In the genomic region with DNA sequence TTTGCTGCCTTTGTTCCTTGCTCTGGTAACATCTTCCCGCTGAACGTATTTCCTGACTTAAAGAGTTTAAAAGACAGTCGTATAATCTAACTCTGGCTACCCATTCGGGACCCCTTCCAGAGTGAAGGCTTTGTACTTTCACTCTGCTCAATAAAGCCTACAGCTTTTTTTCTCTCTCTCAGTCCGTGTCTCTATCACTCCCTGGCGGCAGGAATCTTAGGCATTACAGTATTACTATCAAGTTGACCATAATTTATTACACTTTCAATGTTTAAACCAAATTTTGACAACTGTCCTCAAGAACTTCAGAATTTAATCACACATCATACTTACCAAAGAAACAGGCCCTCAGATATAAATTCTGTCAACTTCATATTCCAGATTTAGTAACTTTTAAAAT, we compare ENCODE assay signal across 11 cellular contexts.
DNase-seq lines count a peak whose midpoint lies in the region; ATAC-seq and TF ChIP-seq lines count a peak whose summit lies in the region.
"Had no signal": no experiment of that assay in that cellular context is flagged by ENCODE, and none has a peak within 500 bp of the region (broad histone marks: within the 10 kb centered on the region; RNA-seq: fewer than 3 reads in every experiment).

No MANE protein-coding gene starts in this region.

- H3K4me1 ChIP-seq in cardiac muscle cell (ENCODE audit: low read depth) (no peaks in the 10 kb centered on the region), right atrium auricular region (no peaks in the 10 kb centered on the region), liver (ENCODE audit: control insufficient read depth in 4 of 4, insufficient read depth in 4 of 4, low read length in 3 of 4) (no peaks in the 10 kb centered on the region)

- POLR2A ChIA-PET in naive thymus-derived CD8-positive, alpha-beta T cell (lab: Charles Lee): no interaction called here

- TF ChIP-seq CTCF in cardiac muscle cell (IDR thresholded peaks at IDR 0.05; ENCODE audit: low read depth, low read length) (peak; percentile 41), right atrium auricular region (IDR thresholded peaks at IDR 0.05) (peak in 1 of 2 donors; percentile 47), cardiac fibroblast (IDR thresholded peaks at IDR 0.05; ENCODE audit: low read depth, low read length) (peak; percentile 13), liver (IDR thresholded peaks at IDR 0.05; ENCODE audit: low read depth, low read length, missing input control) (peak; percentile 48)

- H3K4me1 Mint-ChIP-seq in activated naive CD4-positive, alpha-beta T cell treated with anti-CD3 and anti-CD28 coated beads, Interleukin-2, amount 10 ng/mL, durations not matched to agents 7 days and 5 days: no peaks in the 10 kb centered on the region
- H3K4me1 Mint-ChIP-seq in naive thymus-derived CD8-positive, alpha-beta T cell: no peaks in the 10 kb centered on the region
- H3K4me1 Mint-ChIP-seq: naive thymus-derived CD4-positive, alpha-beta T cell had no signal

- H3K36me3 ChIP-seq in cardiac muscle cell (no peaks in the 10 kb centered on the region), right atrium auricular region (no peaks in the 10 kb centered on the region), liver (ENCODE audit: control insufficient read depth in 4 of 4, insufficient read depth in 3 of 4, low read depth in 1 of 4, low read length in 3 of 4) (no peaks in the 10 kb centered on the region)

- H3K27me3 ChIP-seq in cardiac muscle cell (no peaks in the 10 kb centered on the region), right atrium auricular region (no peaks in the 10 kb centered on the region), liver (ENCODE audit: control insufficient read depth in 4 of 4, insufficient read depth in 4 of 4, low read length in 3 of 4) (no peaks in the 10 kb centered on the region)

- H3K4me3 ChIP-seq in cardiac muscle cell (no peak overlapping the region), right atrium auricular region (peak overlapping the region in 1 of 2 donors; percentile 10), cardiac fibroblast (replicated peaks in 1 of 2; ENCODE audit: low read depth in 2 of 2, low read length in 2 of 2) (no peak overlapping the region), liver (ENCODE audit: low read depth in 1 of 3, low read length in 3 of 3) (peak overlapping the region in 1 of 3 donors; percentile 16)

- DNase-seq in cardiac muscle cell (ENCODE audit: low read depth in 1 of 2, low spot score in 1 of 2) (peak; percentile 32 to 66), right atrium auricular region (ENCODE audit: low spot score) (no peak), cardiac fibroblast (ENCODE audit: low read depth in 2 of 2) (peak; percentile 18 to 46), middle frontal gyrus (ENCODE audit: extremely low spot score, low spot score) (no peak)
- DNase-seq in activated naive CD4-positive, alpha-beta T cell treated with anti-CD3 and anti-CD28 coated beads, Interleukin-2, amount 10 ng/mL, durations not matched to agents 7 days and 5 days: no peak
- DNase-seq in stimulated activated CD4-positive, alpha-beta T cell treated with anti-CD3 and anti-CD28 coated beads, Interleukin-4, amount 100 ng/mL, for 24 hours: no peak
- no peak for DNase-seq in naive thymus-derived CD8-positive, alpha-beta T cell
- DNase-seq: naive thymus-derived CD4-positive, alpha-beta T cell; NCI-H187 had no signal

- H3K9me3 Mint-ChIP-seq in activated naive CD4-positive, alpha-beta T cell treated with anti-CD3 and anti-CD28 coated beads, Interleukin-2, amount 10 ng/mL, durations not matched to agents 7 days and 5 days: peaks cover 22% of the 10 kb centered on the region
- peaks cover 0 to 38% (median 15%) of the 10 kb centered on the region in 9 donors for H3K9me3 Mint-ChIP-seq in naive thymus-derived CD8-positive, alpha-beta T cell

- 21% methylated on average over 6 of the region's 6 CpGs for WGBS in liver

- H3K4me3 Mint-ChIP-seq in activated naive CD4-positive, alpha-beta T cell treated with anti-CD3 and anti-CD28 coated beads, Interleukin-2, amount 10 ng/mL, durations not matched to agents 7 days and 5 days: no peak overlapping the region
- H3K4me3 Mint-ChIP-seq in naive thymus-derived CD8-positive, alpha-beta T cell: no peak overlapping the region
- H3K4me3 Mint-ChIP-seq: naive thymus-derived CD4-positive, alpha-beta T cell; T-helper 1 cell treated with Interleukin-12 subunit alpha and Interleukin-12 subunit beta and Interleukin-4 antibody, amounts not matched to agents 30 μg/mL and 1 μg/mL, for 36 hours had no signal

- H3K27ac ChIP-seq in cardiac muscle cell: no peak overlapping the region
- H3K27ac ChIP-seq in right atrium auricular region: no peak overlapping the region
- no peak overlapping the region for H3K27ac ChIP-seq in liver (ENCODE audit: low read depth in 1 of 2, low read length in 2 of 2)

- H3K9ac ChIP-seq in liver (ENCODE audit: low read depth in 1 of 2, low read length in 2 of 2): no peak overlapping the region

- TF ChIP-seq RAD21 in liver (IDR thresholded peaks at IDR 0.05): peak; percentile 68 to 74

- H3K9me3 ChIP-seq in cardiac muscle cell (ENCODE audit: low read depth): no peaks in the 10 kb centered on the region
- no peaks in the 10 kb centered on the region for H3K9me3 ChIP-seq in right atrium auricular region
- H3K9me3 ChIP-seq in liver (ENCODE audit: control insufficient read depth in 4 of 4, low read length in 3 of 4): no peaks in the 10 kb centered on the region

- H3K27me3 Mint-ChIP-seq in activated naive CD4-positive, alpha-beta T cell treated with anti-CD3 and anti-CD28 coated beads, Interleukin-2, amount 10 ng/mL, durations not matched to agents 7 days and 5 days: no peaks in the 10 kb centered on the region
- H3K27me3 Mint-ChIP-seq in naive thymus-derived CD8-positive, alpha-beta T cell: no peaks in the 10 kb centered on the region
- H3K27me3 Mint-ChIP-seq: naive thymus-derived CD4-positive, alpha-beta T cell had no signal

- no peak for ATAC-seq in naive thymus-derived CD8-positive, alpha-beta T cell
- ATAC-seq: naive thymus-derived CD4-positive, alpha-beta T cell had no signal

- H3K36me3 Mint-ChIP-seq in activated naive CD4-positive, alpha-beta T cell treated with anti-CD3 and anti-CD28 coated beads, Interleukin-2, amount 10 ng/mL, durations not matched to agents 7 days and 5 days: peaks cover 2% of the 10 kb centered on the region
- H3K36me3 Mint-ChIP-seq in naive thymus-derived CD8-positive, alpha-beta T cell: peaks cover 0 to 8% (median 0%) of the 10 kb centered on the region in 3 donors

- CTCF ChIA-PET in activated naive CD4-positive, alpha-beta T cell treated with anti-CD3 and anti-CD28 coated beads, Interleukin-2, amount 10 ng/mL, durations not matched to agents 7 days and 5 days (lab: Charles Lee): no interaction called here

- H3K27ac Mint-ChIP-seq in activated naive CD4-positive, alpha-beta T cell treated with anti-CD3 and anti-CD28 coated beads, Interleukin-2, amount 10 ng/mL, durations not matched to agents 7 days and 5 days: no peak overlapping the region
- H3K27ac Mint-ChIP-seq in naive thymus-derived CD8-positive, alpha-beta T cell: no peak overlapping the region
- H3K27ac Mint-ChIP-seq: naive thymus-derived CD4-positive, alpha-beta T cell; T-helper 1 cell treated with Interleukin-12 subunit alpha and Interleukin-12 subunit beta and Interleukin-4 antibody, amounts not matched to agents 30 μg/mL and 1 μg/mL, for 36 hours had no signal

TF ChIP-seq in liver, 16 proteins besides CTCF, POLR2A, EP300 and RAD21:
- no peak for TF ChIP-seq MAX (IDR thresholded peaks at IDR 0.05)
- TF ChIP-seq TAF1 (conservative IDR thresholded peaks at IDR 0.05): no peak
- TF ChIP-seq SP1 (IDR thresholded peaks at IDR 0.05): no peak
- TF ChIP-seq HNF4G (IDR thresholded peaks at IDR 0.05): no peak
- no peak for TF ChIP-seq EGR1 (IDR thresholded peaks at IDR 0.05; ENCODE audit: low read depth in 2 of 2)
- no peak for TF ChIP-seq RXRA (IDR thresholded peaks at IDR 0.05)

Comparison
In these comparisons a context has a peak if more than half of its experiments do, and no peak if none do; other contexts are left out.
1. DNase-seq: peak in cardiac muscle cell (2 of 2) and cardiac fibroblast (2 of 2); none in right atrium auricular region (single experiment), activated naive CD4-positive, alpha-beta T cell treated with anti-CD3 and anti-CD28 coated beads, Interleukin-2, amount 10 ng/mL, durations not matched to agents 7 days and 5 days (single experiment), stimulated activated CD4-positive, alpha-beta T cell treated with anti-CD3 and anti-CD28 coated beads, Interleukin-4, amount 100 ng/mL, for 24 hours (single experiment), middle frontal gyrus (single experiment) and naive thymus-derived CD8-positive, alpha-beta T cell (0 of 10).